In genomic region chr3:44058022-44058867, GRCh38 we compare ENCODE assay signal across 8 cellular contexts.
DNase-seq lines count a peak whose midpoint lies in the region; ATAC-seq lines count a peak whose summit lies in the region.

No MANE protein-coding gene starts in this region.

- H3K9me3 Mint-ChIP-seq in activated CD4-positive, alpha-beta memory T cell treated with anti-CD3 and anti-CD28 coated beads for 36 hours: no peaks in the 10 kb centered on the region
- H3K9me3 Mint-ChIP-seq in activated CD4-positive, alpha-beta memory T cell treated with anti-CD3 and anti-CD28 coated beads, Interleukin-2, amount 10 ng/mL, durations not matched to agents 7 days and 5 days: no peaks in the 10 kb centered on the region

- H3K27ac Mint-ChIP-seq in activated CD4-positive, alpha-beta memory T cell treated with anti-CD3 and anti-CD28 coated beads for 36 hours: no peak overlapping the region
- H3K27ac Mint-ChIP-seq in activated CD4-positive, alpha-beta memory T cell treated with anti-CD3 and anti-CD28 coated beads, Interleukin-2, amount 10 ng/mL, durations not matched to agents 7 days and 5 days: no peak overlapping the region

- no peaks in the 10 kb centered on the region for H3K36me3 Mint-ChIP-seq in activated CD4-positive, alpha-beta memory T cell treated with anti-CD3 and anti-CD28 coated beads for 36 hours
- no peaks in the 10 kb centered on the region for H3K36me3 Mint-ChIP-seq in activated CD4-positive, alpha-beta memory T cell treated with anti-CD3 and anti-CD28 coated beads, Interleukin-2, amount 10 ng/mL, durations not matched to agents 7 days and 5 days (ENCODE audit: low read depth)

- H3K4me3 Mint-ChIP-seq in activated CD4-positive, alpha-beta memory T cell treated with anti-CD3 and anti-CD28 coated beads for 36 hours: peak overlapping the region; percentile 47
- no peak overlapping the region for H3K4me3 Mint-ChIP-seq in activated CD4-positive, alpha-beta memory T cell treated with anti-CD3 and anti-CD28 coated beads, Interleukin-2, amount 10 ng/mL, durations not matched to agents 7 days and 5 days

- POLR2A ChIA-PET in activated CD4-positive, alpha-beta memory T cell treated with anti-CD3 and anti-CD28 coated beads for 36 hours (lab: Charles Lee): interaction anchor here (0.5 kb wide), 1 partner anchor 23 kb away, joined by 3 read pairs; no protein-coding TSS in a partner anchor
- POLR2A ChIA-PET in activated CD4-positive, alpha-beta memory T cell treated with anti-CD3 and anti-CD28 coated beads, Interleukin-2, amount 10 ng/mL, durations not matched to agents 7 days and 5 days (lab: Charles Lee): no interaction called here

- intact Hi-C loops in activated CD4-positive, alpha-beta memory T cell treated with anti-CD3 and anti-CD28 coated beads for 36 hours (cut with micrococcal nuclease): loop anchor here (2.0 kb wide), 1 partner anchor 47 kb away; no protein-coding TSS in a partner anchor
- intact Hi-C loops in posterior cingulate gyrus (cut with DNase I): no loop called here

- DNase-seq in activated CD4-positive, alpha-beta memory T cell treated with anti-CD3 and anti-CD28 coated beads for 36 hours: peak; percentile 39
- DNase-seq in activated CD4-positive, alpha-beta memory T cell treated with anti-CD3 and anti-CD28 coated beads, Interleukin-2, amount 10 ng/mL, durations not matched to agents 7 days and 5 days: no peak
- peak; percentile 38 to 55 for DNase-seq in NOMO-1 (lab: John Stamatoyannopoulos, UW; ENCODE audit: unreplicated experiment in 2 of 2)
- DNase-seq in amniotic stem cell (lab: John Stamatoyannopoulos, UW): peak; percentile 16
- peak in 6 of 10 donors; percentile 29 to 89 (median 66) for DNase-seq in posterior cingulate gyrus
- DNase-seq in AML-193 (lab: John Stamatoyannopoulos, UW): no peak
- DNase-seq in SK-N-DZ (ENCODE audit: low spot score): no peak

- peak; percentile 94 for ATAC-seq in HG02642 (IDR thresholded peaks at IDR 0.05; ENCODE audit: poor library complexity, unreplicated experiment)

- H3K27me3 Mint-ChIP-seq in activated CD4-positive, alpha-beta memory T cell treated with anti-CD3 and anti-CD28 coated beads for 36 hours: peaks cover 45% of the 10 kb centered on the region
- H3K27me3 Mint-ChIP-seq in activated CD4-positive, alpha-beta memory T cell treated with anti-CD3 and anti-CD28 coated beads, Interleukin-2, amount 10 ng/mL, durations not matched to agents 7 days and 5 days: peaks cover 32% of the 10 kb centered on the region

- peaks cover 15% of the 10 kb centered on the region for H3K4me1 Mint-ChIP-seq in activated CD4-positive, alpha-beta memory T cell treated with anti-CD3 and anti-CD28 coated beads for 36 hours (ENCODE audit: low read depth)
- H3K4me1 Mint-ChIP-seq in activated CD4-positive, alpha-beta memory T cell treated with anti-CD3 and anti-CD28 coated beads, Interleukin-2, amount 10 ng/mL, durations not matched to agents 7 days and 5 days: no peaks in the 10 kb centered on the region

- CTCF ChIA-PET in activated CD4-positive, alpha-beta memory T cell treated with anti-CD3 and anti-CD28 coated beads for 36 hours (lab: Charles Lee): interaction anchor here (1.4 kb wide), 1 partner anchor 141 kb away, joined by 3 read pairs; no protein-coding TSS in a partner anchor
- CTCF ChIA-PET in activated CD4-positive, alpha-beta memory T cell treated with anti-CD3 and anti-CD28 coated beads, Interleukin-2, amount 10 ng/mL, durations not matched to agents 7 days and 5 days (lab: Charles Lee): interaction anchor here (0.8 kb wide), 1 partner anchor 203 kb away, joined by 3 read pairs; no protein-coding TSS in a partner anchor

Comparison
In these comparisons a context has a peak if more than half of its experiments do, and no peak if none do; other contexts are left out.
1. DNase-seq: peak in activated CD4-positive, alpha-beta memory T cell treated with anti-CD3 and anti-CD28 coated beads for 36 hours (single experiment), NOMO-1 (2 of 2), amniotic stem cell (single experiment) and posterior cingulate gyrus (6 of 10); none in activated CD4-positive, alpha-beta memory T cell treated with anti-CD3 and anti-CD28 coated beads, Interleukin-2, amount 10 ng/mL, durations not matched to agents 7 days and 5 days (single experiment), AML-193 (0 of 2) and SK-N-DZ (single experiment).